ENCODE assay signal across 8 cellular contexts in the genomic region with DNA sequence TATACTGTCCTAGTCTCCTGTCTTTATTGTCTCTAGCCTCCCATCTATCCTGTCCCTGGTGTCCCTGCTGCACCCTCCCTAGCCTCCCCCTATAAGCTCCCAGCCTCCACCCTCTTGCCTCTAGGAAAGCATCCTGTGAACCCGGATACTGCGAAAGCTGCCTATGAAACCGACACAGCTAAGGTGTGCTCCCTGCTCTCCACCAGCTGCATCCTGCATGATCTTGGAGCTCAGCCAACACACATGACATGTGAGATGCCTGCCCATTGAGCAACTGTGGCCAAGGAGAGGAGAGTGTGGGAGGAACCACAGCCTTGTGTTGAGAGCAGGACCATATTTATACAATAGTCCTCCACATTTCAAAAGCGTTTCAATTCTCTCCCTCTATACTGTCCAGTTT.
DNase-seq lines count a peak whose midpoint lies in the region; ATAC-seq and TF ChIP-seq lines count a peak whose summit lies in the region.

No MANE protein-coding gene starts in this region.

- no peak overlapping the region for H2AFZ ChIP-seq in osteoblast (ENCODE audit: low read length)

- H3K9me3 ChIP-seq in BE2C (no peaks in the 10 kb centered on the region), WERI-Rb-1 (ENCODE audit: severe bottlenecking) (no peaks in the 10 kb centered on the region), osteoblast (ENCODE audit: low read depth, low read length) (no peaks in the 10 kb centered on the region)

- no peaks in the 10 kb centered on the region for H3K27me3 Mint-ChIP-seq in activated CD4-positive, alpha-beta memory T cell treated with anti-CD3 and anti-CD28 coated beads for 36 hours
- H3K27me3 Mint-ChIP-seq in HFFc6 (ENCODE audit: insufficient read depth) = peaks cover 12% of the 10 kb centered on the region

- H3K27me3 ChIP-seq in BE2C (no peaks in the 10 kb centered on the region), WERI-Rb-1 (ENCODE audit: insufficient read depth, low read depth, severe bottlenecking) (no peaks in the 10 kb centered on the region), osteoblast (ENCODE audit: insufficient read depth, low read length) (peaks cover 7% of the 10 kb centered on the region)

- intact Hi-C loops in activated CD4-positive, alpha-beta memory T cell treated with anti-CD3 and anti-CD28 coated beads for 36 hours (cut with micrococcal nuclease) = no loop called here
- intact Hi-C loops in left colon (cut with DNase I, micrococcal nuclease) = no loop called here

- no peaks in the 10 kb centered on the region for H3K36me3 Mint-ChIP-seq in activated CD4-positive, alpha-beta memory T cell treated with anti-CD3 and anti-CD28 coated beads for 36 hours
- H3K36me3 Mint-ChIP-seq in HFFc6 (ENCODE audit: low read depth) = no peaks in the 10 kb centered on the region

- peak; percentile 65 for DNase-seq in BE2C
- peak; percentile 99 for DNase-seq in NCI-H146 (lab: John Stamatoyannopoulos, UW)
- peak; percentile 47 for DNase-seq in activated CD4-positive, alpha-beta memory T cell treated with anti-CD3 and anti-CD28 coated beads for 36 hours
- DNase-seq in left colon = peak; percentile 63 to 78
- no peak for DNase-seq in HFFc6
- no peak for DNase-seq in WERI-Rb-1
- no peak for DNase-seq in osteoblast (ENCODE audit: insufficient read length, low spot score, missing footprints)

- CTCF ChIA-PET in activated CD4-positive, alpha-beta memory T cell treated with anti-CD3 and anti-CD28 coated beads for 36 hours (lab: Charles Lee) = interaction anchor here (0.9 kb wide), 1 partner anchor 214 kb away, joined by 3 read pairs; no protein-coding TSS in a partner anchor

- TF ChIP-seq CTCF in BE2C (IDR thresholded peaks at IDR 0.05; ENCODE audit: low read depth, low read length) (no peak), HFFc6 (IDR thresholded peaks at IDR 0.05) (no peak), WERI-Rb-1 (IDR thresholded peaks at IDR 0.05; ENCODE audit: low read depth, low read length) (no peak), osteoblast (IDR thresholded peaks at IDR 0.05; ENCODE audit: extremely low read depth, low read depth, low read length) (no peak)

- H3K36me3 ChIP-seq in BE2C (no peaks in the 10 kb centered on the region), WERI-Rb-1 (no peaks in the 10 kb centered on the region), osteoblast (ENCODE audit: insufficient read depth, low read length) (no peaks in the 10 kb centered on the region)

- H3K27ac ChIP-seq in WERI-Rb-1 (no peak overlapping the region), osteoblast (ENCODE audit: low read depth, low read length) (no peak overlapping the region)

- H3K4me1 ChIP-seq in BE2C (peaks cover 6% of the 10 kb centered on the region), osteoblast (ENCODE audit: insufficient read depth, low read length) (no peaks in the 10 kb centered on the region)

- no peak overlapping the region for H3K4me2 ChIP-seq in osteoblast (ENCODE audit: insufficient read depth, low read length)

- no peaks in the 10 kb centered on the region for H3K79me2 ChIP-seq in osteoblast (ENCODE audit: insufficient read depth, low read length)

- H3K9me3 Mint-ChIP-seq in activated CD4-positive, alpha-beta memory T cell treated with anti-CD3 and anti-CD28 coated beads for 36 hours = no peaks in the 10 kb centered on the region
- no peaks in the 10 kb centered on the region for H3K9me3 Mint-ChIP-seq in HFFc6

- peaks cover under 1% of the 10 kb centered on the region for H3K4me1 Mint-ChIP-seq in activated CD4-positive, alpha-beta memory T cell treated with anti-CD3 and anti-CD28 coated beads for 36 hours (ENCODE audit: low read depth)
- no peaks in the 10 kb centered on the region for H3K4me1 Mint-ChIP-seq in HFFc6 (ENCODE audit: low read depth)

- no peak overlapping the region for H3K4me3 Mint-ChIP-seq in activated CD4-positive, alpha-beta memory T cell treated with anti-CD3 and anti-CD28 coated beads for 36 hours
- no peak overlapping the region for H3K4me3 Mint-ChIP-seq in HFFc6

- no peak overlapping the region for H3K4me3 ChIP-seq in BE2C (ENCODE audit: low read depth, low read length)
- H3K4me3 ChIP-seq in WERI-Rb-1 (ENCODE audit: low read depth, low read length) = no peak overlapping the region
- no peak overlapping the region for H3K4me3 ChIP-seq in osteoblast (ENCODE audit: insufficient read depth, low read length)

- no peaks in the 10 kb centered on the region for H4K20me1 ChIP-seq in osteoblast (ENCODE audit: insufficient read depth, low read length)

- POLR2A ChIA-PET in activated CD4-positive, alpha-beta memory T cell treated with anti-CD3 and anti-CD28 coated beads for 36 hours (lab: Charles Lee) = no interaction called here

- peak; percentile 91 for ATAC-seq in GM21447 (IDR thresholded peaks at IDR 0.05; ENCODE audit: unreplicated experiment)
- peak; percentile 89 for ATAC-seq in left colon

- no peak overlapping the region for H3K27ac Mint-ChIP-seq in activated CD4-positive, alpha-beta memory T cell treated with anti-CD3 and anti-CD28 coated beads for 36 hours
- no peak overlapping the region for H3K27ac Mint-ChIP-seq in HFFc6

Comparison
In these comparisons a context has a peak if more than half of its experiments do, and no peak if none do; other contexts are left out.
1. DNase-seq: peak in BE2C (single experiment), NCI-H146 (single experiment), activated CD4-positive, alpha-beta memory T cell treated with anti-CD3 and anti-CD28 coated beads for 36 hours (single experiment) and left colon (2 of 2); none in HFFc6 (single experiment), WERI-Rb-1 (single experiment) and osteoblast (single experiment).